1 cellular context compared by ENCODE assay signal in the genomic region with DNA sequence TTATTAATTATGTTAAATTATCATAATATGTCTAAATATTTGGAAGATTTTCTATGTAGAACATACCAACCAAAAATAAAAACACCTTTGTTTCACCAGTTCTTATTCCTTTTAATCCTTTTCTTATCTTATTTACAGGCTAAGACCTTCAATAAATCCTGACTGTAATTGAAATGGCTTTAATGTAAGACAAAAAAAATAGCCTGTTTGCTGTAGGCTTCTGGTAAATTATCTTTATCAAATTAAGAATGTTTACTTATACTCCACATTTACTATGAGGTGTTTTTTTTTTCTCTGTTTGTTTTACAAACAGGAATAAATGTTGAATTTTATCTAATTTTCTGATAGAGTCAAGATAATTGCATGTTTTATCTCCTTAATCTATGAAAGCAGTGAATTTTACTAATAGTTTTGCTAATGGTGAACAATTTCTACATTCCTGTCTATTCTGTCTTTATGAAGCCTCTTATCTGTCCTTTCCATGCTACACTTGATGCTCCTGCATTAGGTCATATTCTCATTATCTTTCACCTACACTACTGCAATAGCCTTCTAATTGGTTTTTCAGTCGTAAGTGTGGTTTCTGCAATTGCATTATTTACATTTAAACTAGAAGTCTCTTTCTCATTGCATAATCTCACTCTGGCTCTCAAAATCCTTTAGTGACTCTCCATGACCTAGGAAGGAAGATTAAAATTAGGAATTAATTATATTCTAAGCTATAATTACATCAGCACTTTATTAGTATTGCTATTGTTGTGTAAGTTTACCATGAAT.
TF ChIP-seq lines count a peak whose summit lies in the region.

No MANE protein-coding gene starts in this region.

TF ChIP-seq in K562, 482 proteins besides CTCF, POLR2A, EP300 and RAD21 (continued from another document and continues in another):
- TF ChIP-seq, protein P1, sequence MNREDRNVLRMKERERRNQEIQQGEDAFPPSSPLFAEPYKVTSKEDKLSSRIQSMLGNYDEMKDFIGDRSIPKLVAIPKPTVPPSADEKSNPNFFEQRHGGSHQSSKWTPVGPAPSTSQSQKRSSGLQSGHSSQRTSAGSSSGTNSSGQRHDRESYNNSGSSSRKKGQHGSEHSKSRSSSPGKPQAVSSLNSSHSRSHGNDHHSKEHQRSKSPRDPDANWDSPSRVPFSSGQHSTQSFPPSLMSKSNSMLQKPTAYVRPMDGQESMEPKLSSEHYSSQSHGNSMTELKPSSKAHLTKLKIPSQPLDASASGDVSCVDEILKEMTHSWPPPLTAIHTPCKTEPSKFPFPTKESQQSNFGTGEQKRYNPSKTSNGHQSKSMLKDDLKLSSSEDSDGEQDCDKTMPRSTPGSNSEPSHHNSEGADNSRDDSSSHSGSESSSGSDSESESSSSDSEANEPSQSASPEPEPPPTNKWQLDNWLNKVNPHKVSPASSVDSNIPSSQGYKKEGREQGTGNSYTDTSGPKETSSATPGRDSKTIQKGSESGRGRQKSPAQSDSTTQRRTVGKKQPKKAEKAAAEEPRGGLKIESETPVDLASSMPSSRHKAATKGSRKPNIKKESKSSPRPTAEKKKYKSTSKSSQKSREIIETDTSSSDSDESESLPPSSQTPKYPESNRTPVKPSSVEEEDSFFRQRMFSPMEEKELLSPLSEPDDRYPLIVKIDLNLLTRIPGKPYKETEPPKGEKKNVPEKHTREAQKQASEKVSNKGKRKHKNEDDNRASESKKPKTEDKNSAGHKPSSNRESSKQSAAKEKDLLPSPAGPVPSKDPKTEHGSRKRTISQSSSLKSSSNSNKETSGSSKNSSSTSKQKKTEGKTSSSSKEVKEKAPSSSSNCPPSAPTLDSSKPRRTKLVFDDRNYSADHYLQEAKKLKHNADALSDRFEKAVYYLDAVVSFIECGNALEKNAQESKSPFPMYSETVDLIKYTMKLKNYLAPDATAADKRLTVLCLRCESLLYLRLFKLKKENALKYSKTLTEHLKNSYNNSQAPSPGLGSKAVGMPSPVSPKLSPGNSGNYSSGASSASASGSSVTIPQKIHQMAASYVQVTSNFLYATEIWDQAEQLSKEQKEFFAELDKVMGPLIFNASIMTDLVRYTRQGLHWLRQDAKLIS (CRISPR knock-in tag; IDR thresholded peaks at IDR 0.05): no peak
- no peak for TF ChIP-seq NR1H2 (CRISPR knock-in tag; IDR thresholded peaks at IDR 0.05)
- no peak for TF ChIP-seq TRIM28 (IDR thresholded peaks at IDR 0.05)
- TF ChIP-seq NUFIP1 (IDR thresholded peaks at IDR 0.05; ENCODE audit: partially characterized antibody): no peak
- TF ChIP-seq, protein P2, sequence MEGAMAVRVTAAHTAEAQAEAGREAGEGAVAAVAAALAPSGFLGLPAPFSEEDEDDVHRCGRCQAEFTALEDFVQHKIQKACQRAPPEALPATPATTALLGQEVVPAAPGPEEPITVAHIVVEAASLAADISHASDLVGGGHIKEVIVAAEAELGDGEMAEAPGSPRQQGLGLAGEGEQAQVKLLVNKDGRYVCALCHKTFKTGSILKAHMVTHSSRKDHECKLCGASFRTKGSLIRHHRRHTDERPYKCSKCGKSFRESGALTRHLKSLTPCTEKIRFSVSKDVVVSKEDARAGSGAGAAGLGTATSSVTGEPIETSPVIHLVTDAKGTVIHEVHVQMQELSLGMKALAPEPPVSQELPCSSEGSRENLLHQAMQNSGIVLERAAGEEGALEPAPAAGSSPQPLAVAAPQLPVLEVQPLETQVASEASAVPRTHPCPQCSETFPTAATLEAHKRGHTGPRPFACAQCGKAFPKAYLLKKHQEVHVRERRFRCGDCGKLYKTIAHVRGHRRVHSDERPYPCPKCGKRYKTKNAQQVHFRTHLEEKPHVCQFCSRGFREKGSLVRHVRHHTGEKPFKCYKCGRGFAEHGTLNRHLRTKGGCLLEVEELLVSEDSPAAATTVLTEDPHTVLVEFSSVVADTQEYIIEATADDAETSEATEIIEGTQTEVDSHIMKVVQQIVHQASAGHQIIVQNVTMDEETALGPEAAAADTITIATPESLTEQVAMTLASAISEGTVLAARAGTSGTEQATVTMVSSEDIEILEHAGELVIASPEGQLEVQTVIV (CRISPR knock-in tag; IDR thresholded peaks at IDR 0.05; ENCODE audit: borderline replicate concordance): no peak
- no peak for TF ChIP-seq ZNF644 (tag; IDR thresholded peaks at IDR 0.05; ENCODE audit: low read depth)
- no peak for TF ChIP-seq ZBTB17 (CRISPR knock-in tag; IDR thresholded peaks at IDR 0.05)
- TF ChIP-seq SMARCE1 (IDR thresholded peaks at IDR 0.05): no peak
- TF ChIP-seq TEAD4 (IDR thresholded peaks at IDR 0.05; ENCODE audit: low read length): peak; percentile 49
- TF ChIP-seq TEAD4 (CRISPR knock-in tag; IDR thresholded peaks at IDR 0.05; ENCODE audit: borderline replicate concordance): no peak
- TF ChIP-seq KLF10 (CRISPR knock-in tag; IDR thresholded peaks at IDR 0.05): no peak
- TF ChIP-seq ZNF57 (CRISPR knock-in tag; IDR thresholded peaks at IDR 0.05): no peak
- TF ChIP-seq ARID1B (IDR thresholded peaks at IDR 0.05): peak; percentile 74
- TF ChIP-seq SP1 (CRISPR knock-in tag; IDR thresholded peaks at IDR 0.05): no peak
- TF ChIP-seq CEBPG (CRISPR knock-in tag; IDR thresholded peaks at IDR 0.05): no peak
- peak in 1 of 2 experiments; percentile 68; a peak in 1 of 4 replicates for TF ChIP-seq CEBPG (tag; conservative IDR thresholded peaks at IDR 0.05 in 1 of 2, IDR thresholded peaks at IDR 0.05 in 1 of 2)
- no peak for TF ChIP-seq HNRNPK (IDR thresholded peaks at IDR 0.05; ENCODE audit: low read depth, low read length, poor library complexity, severe bottlenecking)
- TF ChIP-seq, protein P3, sequence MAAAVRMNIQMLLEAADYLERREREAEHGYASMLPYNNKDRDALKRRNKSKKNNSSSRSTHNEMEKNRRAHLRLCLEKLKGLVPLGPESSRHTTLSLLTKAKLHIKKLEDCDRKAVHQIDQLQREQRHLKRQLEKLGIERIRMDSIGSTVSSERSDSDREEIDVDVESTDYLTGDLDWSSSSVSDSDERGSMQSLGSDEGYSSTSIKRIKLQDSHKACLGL (CRISPR knock-in tag; IDR thresholded peaks at IDR 0.05; ENCODE audit: borderline replicate concordance, poor library complexity, severe bottlenecking): no peak
- TF ChIP-seq, protein P4, sequence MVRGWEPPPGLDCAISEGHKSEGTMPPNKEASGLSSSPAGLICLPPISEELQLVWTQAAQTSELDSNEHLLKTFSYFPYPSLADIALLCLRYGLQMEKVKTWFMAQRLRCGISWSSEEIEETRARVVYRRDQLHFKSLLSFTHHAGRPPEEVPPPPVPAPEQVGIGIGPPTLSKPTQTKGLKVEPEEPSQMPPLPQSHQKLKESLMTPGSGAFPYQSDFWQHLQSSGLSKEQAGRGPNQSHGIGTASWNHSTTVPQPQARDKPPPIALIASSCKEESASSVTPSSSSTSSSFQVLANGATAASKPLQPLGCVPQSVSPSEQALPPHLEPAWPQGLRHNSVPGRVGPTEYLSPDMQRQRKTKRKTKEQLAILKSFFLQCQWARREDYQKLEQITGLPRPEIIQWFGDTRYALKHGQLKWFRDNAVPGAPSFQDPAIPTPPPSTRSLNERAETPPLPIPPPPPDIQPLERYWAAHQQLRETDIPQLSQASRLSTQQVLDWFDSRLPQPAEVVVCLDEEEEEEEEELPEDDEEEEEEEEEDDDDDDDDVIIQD (CRISPR knock-in tag; IDR thresholded peaks at IDR 0.05): no peak
- no peak for TF ChIP-seq NR3C1 (CRISPR knock-in tag; IDR thresholded peaks at IDR 0.05)
- no peak for TF ChIP-seq IFI16 (CRISPR knock-in tag; IDR thresholded peaks at IDR 0.05)
- TF ChIP-seq FOXA3 (CRISPR knock-in tag; conservative IDR thresholded peaks at IDR 0.05 in 1 of 2, IDR thresholded peaks at IDR 0.05 in 1 of 2): peak in 1 of 2 experiments; percentile 39; a peak in 1 of 4 replicates
- no peak for TF ChIP-seq HSF4 (CRISPR knock-in tag; IDR thresholded peaks at IDR 0.05; ENCODE audit: borderline replicate concordance)
- TF ChIP-seq, protein P5, sequence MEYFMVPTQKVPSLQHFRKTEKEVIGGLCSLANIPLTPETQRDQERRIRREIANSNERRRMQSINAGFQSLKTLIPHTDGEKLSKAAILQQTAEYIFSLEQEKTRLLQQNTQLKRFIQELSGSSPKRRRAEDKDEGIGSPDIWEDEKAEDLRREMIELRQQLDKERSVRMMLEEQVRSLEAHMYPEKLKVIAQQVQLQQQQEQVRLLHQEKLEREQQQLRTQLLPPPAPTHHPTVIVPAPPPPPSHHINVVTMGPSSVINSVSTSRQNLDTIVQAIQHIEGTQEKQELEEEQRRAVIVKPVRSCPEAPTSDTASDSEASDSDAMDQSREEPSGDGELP (CRISPR knock-in tag; IDR thresholded peaks at IDR 0.05; ENCODE audit: borderline replicate concordance): no peak
- TF ChIP-seq, protein P6, sequence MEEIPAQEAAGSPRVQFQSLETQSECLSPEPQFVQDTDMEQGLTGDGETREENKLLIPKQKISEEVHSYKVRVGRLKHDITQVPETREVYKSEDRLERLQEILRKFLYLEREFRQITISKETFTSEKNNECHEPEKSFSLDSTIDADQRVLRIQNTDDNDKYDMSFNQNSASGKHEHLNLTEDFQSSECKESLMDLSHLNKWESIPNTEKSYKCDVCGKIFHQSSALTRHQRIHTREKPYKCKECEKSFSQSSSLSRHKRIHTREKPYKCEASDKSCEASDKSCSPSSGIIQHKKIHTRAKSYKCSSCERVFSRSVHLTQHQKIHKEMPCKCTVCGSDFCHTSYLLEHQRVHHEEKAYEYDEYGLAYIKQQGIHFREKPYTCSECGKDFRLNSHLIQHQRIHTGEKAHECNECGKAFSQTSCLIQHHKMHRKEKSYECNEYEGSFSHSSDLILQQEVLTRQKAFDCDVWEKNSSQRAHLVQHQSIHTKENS (CRISPR knock-in tag; IDR thresholded peaks at IDR 0.05): no peak
- TF ChIP-seq CBX8 (IDR thresholded peaks at IDR 0.05; ENCODE audit: borderline replicate concordance, extremely low read depth, low read depth, low read length, poor library complexity, severe bottlenecking): no peak
- TF ChIP-seq ILK (tag; IDR thresholded peaks at IDR 0.05; ENCODE audit: borderline replicate concordance, low read depth): no peak
- peak; percentile 16; the same call in 1 of the 2 replicates for TF ChIP-seq MTA2 (IDR thresholded peaks at IDR 0.05; ENCODE audit: low read depth)
- TF ChIP-seq, protein P7, sequence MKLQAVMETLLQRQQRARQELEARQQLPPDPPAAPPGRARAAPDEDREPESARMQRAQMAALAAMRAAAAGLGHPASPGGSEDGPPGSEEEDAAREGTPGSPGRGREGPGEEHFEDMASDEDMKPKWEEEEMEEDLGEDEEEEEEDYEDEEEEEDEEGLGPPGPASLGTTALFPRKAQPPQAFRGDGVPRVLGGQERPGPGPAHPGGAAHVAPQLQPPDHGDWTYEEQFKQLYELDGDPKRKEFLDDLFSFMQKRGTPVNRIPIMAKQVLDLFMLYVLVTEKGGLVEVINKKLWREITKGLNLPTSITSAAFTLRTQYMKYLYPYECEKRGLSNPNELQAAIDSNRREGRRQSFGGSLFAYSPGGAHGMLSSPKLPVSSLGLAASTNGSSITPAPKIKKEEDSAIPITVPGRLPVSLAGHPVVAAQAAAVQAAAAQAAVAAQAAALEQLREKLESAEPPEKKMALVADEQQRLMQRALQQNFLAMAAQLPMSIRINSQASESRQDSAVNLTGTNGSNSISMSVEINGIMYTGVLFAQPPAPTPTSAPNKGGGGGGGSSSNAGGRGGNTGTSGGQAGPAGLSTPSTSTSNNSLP (IDR thresholded peaks at IDR 0.05; ENCODE audit: borderline replicate concordance, low read depth, low read length): no peak
- no peak for TF ChIP-seq ZNF408 (CRISPR knock-in tag; IDR thresholded peaks at IDR 0.05; ENCODE audit: low read depth)
- no peak for TF ChIP-seq ZNF197 (CRISPR knock-in tag; IDR thresholded peaks at IDR 0.05; ENCODE audit: low read depth)
- TF ChIP-seq, protein P8, sequence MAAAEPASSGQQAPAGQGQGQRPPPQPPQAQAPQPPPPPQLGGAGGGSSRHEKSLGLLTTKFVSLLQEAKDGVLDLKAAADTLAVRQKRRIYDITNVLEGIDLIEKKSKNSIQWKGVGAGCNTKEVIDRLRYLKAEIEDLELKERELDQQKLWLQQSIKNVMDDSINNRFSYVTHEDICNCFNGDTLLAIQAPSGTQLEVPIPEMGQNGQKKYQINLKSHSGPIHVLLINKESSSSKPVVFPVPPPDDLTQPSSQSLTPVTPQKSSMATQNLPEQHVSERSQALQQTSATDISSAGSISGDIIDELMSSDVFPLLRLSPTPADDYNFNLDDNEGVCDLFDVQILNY (CRISPR knock-in tag; IDR thresholded peaks at IDR 0.05): no peak
- TF ChIP-seq JUND (IDR thresholded peaks at IDR 0.05; ENCODE audit: borderline replicate concordance, low read depth, low read length): peak; percentile 48; the same call in 1 of the 2 replicates
- TF ChIP-seq JUND (tag; IDR thresholded peaks at IDR 0.05; ENCODE audit: borderline replicate concordance, low read depth, low read length): no peak
- TF ChIP-seq STAT5B (CRISPR knock-in tag; IDR thresholded peaks at IDR 0.05): no peak
- TF ChIP-seq ZNF668 (CRISPR knock-in tag; IDR thresholded peaks at IDR 0.05): no peak
- TF ChIP-seq DMBX1 (CRISPR knock-in tag; IDR thresholded peaks at IDR 0.05; ENCODE audit: borderline replicate concordance): no peak
- TF ChIP-seq CEBPB (tag; IDR thresholded peaks at IDR 0.05): peak; percentile 74
- TF ChIP-seq KLF6 (CRISPR knock-in tag; IDR thresholded peaks at IDR 0.05; ENCODE audit: borderline replicate concordance): no peak
- TF ChIP-seq ZC3H8 (IDR thresholded peaks at IDR 0.05): no peak
- TF ChIP-seq, protein P9, sequence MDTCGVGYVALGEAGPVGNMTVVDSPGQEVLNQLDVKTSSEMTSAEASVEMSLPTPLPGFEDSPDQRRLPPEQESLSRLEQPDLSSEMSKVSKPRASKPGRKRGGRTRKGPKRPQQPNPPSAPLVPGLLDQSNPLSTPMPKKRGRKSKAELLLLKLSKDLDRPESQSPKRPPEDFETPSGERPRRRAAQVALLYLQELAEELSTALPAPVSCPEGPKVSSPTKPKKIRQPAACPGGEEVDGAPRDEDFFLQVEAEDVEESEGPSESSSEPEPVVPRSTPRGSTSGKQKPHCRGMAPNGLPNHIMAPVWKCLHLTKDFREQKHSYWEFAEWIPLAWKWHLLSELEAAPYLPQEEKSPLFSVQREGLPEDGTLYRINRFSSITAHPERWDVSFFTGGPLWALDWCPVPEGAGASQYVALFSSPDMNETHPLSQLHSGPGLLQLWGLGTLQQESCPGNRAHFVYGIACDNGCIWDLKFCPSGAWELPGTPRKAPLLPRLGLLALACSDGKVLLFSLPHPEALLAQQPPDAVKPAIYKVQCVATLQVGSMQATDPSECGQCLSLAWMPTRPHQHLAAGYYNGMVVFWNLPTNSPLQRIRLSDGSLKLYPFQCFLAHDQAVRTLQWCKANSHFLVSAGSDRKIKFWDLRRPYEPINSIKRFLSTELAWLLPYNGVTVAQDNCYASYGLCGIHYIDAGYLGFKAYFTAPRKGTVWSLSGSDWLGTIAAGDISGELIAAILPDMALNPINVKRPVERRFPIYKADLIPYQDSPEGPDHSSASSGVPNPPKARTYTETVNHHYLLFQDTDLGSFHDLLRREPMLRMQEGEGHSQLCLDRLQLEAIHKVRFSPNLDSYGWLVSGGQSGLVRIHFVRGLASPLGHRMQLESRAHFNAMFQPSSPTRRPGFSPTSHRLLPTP (IDR thresholded peaks at IDR 0.05; ENCODE audit: borderline replicate concordance, extremely low read depth, insufficient read length): no peak
- TF ChIP-seq MAFF (IDR thresholded peaks at IDR 0.05; ENCODE audit: low read length): no peak
- TF ChIP-seq, protein P10, sequence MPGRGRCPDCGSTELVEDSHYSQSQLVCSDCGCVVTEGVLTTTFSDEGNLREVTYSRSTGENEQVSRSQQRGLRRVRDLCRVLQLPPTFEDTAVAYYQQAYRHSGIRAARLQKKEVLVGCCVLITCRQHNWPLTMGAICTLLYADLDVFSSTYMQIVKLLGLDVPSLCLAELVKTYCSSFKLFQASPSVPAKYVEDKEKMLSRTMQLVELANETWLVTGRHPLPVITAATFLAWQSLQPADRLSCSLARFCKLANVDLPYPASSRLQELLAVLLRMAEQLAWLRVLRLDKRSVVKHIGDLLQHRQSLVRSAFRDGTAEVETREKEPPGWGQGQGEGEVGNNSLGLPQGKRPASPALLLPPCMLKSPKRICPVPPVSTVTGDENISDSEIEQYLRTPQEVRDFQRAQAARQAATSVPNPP (IDR thresholded peaks at IDR 0.05; ENCODE audit: borderline replicate concordance, insufficient read depth, insufficient read length): no peak
